20 cellular contexts compared by ENCODE assay signal in genomic region chr2:114009125-114009923, GRCh38.
DNase-seq lines count a peak whose midpoint lies in the region; ATAC-seq, FAIRE-seq and TF ChIP-seq lines count a peak whose summit lies in the region.
"Had no signal": no experiment of that assay in that cellular context is flagged by ENCODE, and none has a peak within 500 bp of the region (broad histone marks: within the 10 kb centered on the region; RNA-seq: fewer than 3 reads in every experiment).

No MANE protein-coding gene starts in this region.

- H3K4me1 ChIP-seq in HepG2 (ENCODE audit: insufficient read depth, low read length) (peaks cover 57% of the 10 kb centered on the region), right lobe of liver (no peaks in the 10 kb centered on the region)
- H3K4me1 ChIP-seq: HAP-1 had no signal

- no peak for FAIRE-seq in HepG2 (lab: Jason Lieb, UNC)
- FAIRE-seq: A204.1, G401.6, GM12892, H54 had no signal

- ATAC-seq in HepG2 (no peak), right lobe of liver (no peak), sciatic nerve (peak; percentile 91), HG02870 (IDR thresholded peaks at IDR 0.05; ENCODE audit: unreplicated experiment) (no peak)

- H3K9me3 ChIP-seq in HepG2 (ENCODE audit: low read length): no peaks in the 10 kb centered on the region
- no peaks in the 10 kb centered on the region for H3K9me3 ChIP-seq in right lobe of liver
- H3K9me3 ChIP-seq in WERI-Rb-1 (ENCODE audit: severe bottlenecking): no peaks in the 10 kb centered on the region
- H3K9me3 ChIP-seq: HAP-1 had no signal

- H3K36me3 ChIP-seq in HepG2 (replicated peaks in 1 of 2; ENCODE audit: control insufficient read depth in 1 of 2, insufficient read depth in 2 of 2, low read length in 2 of 2): no peaks in the 10 kb centered on the region
- H3K36me3 ChIP-seq in right lobe of liver: no peaks in the 10 kb centered on the region
- no peaks in the 10 kb centered on the region for H3K36me3 ChIP-seq in WERI-Rb-1
- H3K36me3 ChIP-seq: HAP-1 had no signal

- CTCF ChIA-PET in HepG2 (lab: Yijun Ruan, JAX; ENCODE audit: low intra/inter-chr PET ratio, low total read pairs): no interaction called here

- no peak for TF ChIP-seq CTCF in HepG2 (CRISPR knock-in tag; IDR thresholded peaks at IDR 0.05)
- TF ChIP-seq CTCF in right lobe of liver (IDR thresholded peaks at IDR 0.05): no peak
- no peak for TF ChIP-seq CTCF in WERI-Rb-1 (IDR thresholded peaks at IDR 0.05; ENCODE audit: low read depth, low read length)

- H2AFZ ChIP-seq in HepG2 (ENCODE audit: low read length): no peak overlapping the region

- H3K27ac ChIP-seq in HepG2 (ENCODE audit: extremely low read length, insufficient read depth, low read length) (no peak overlapping the region), right lobe of liver (no peak overlapping the region), WERI-Rb-1 (peak overlapping the region; percentile 60), substantia nigra (ENCODE audit: low read depth, low read length, poor library complexity, severe bottlenecking) (no peak overlapping the region)
- H3K27ac ChIP-seq: 22Rv1 had no signal

- no peak for TF ChIP-seq POLR2A in HepG2 (IDR thresholded peaks at IDR 0.05; ENCODE audit: insufficient read depth in 1 of 2, low read depth in 2 of 2, low read length in 2 of 2)
- TF ChIP-seq POLR2A in right lobe of liver (IDR thresholded peaks at IDR 0.05): no peak

- no peak for TF ChIP-seq RAD21 in HepG2 (CRISPR knock-in tag; IDR thresholded peaks at IDR 0.05)

- H3K9ac ChIP-seq in HepG2 (ENCODE audit: insufficient read depth, low read depth, low read length): no peak overlapping the region

- no peak overlapping the region for H3K4me2 ChIP-seq in HepG2 (ENCODE audit: low read depth, low read length)

- no peaks in the 10 kb centered on the region for H3K27me3 ChIP-seq in HepG2 (ENCODE audit: control insufficient read depth in 1 of 2, insufficient read depth in 2 of 2, low read length in 2 of 2)
- no peaks in the 10 kb centered on the region for H3K27me3 ChIP-seq in right lobe of liver
- no peaks in the 10 kb centered on the region for H3K27me3 ChIP-seq in WERI-Rb-1 (ENCODE audit: insufficient read depth, low read depth, severe bottlenecking)

- in situ Hi-C loops in HepG2 (cut with HindIII; ENCODE audit: extremely low pct_ligation_motif_present, low pct_unique_long_range_greater_than_20kb) (no loop called here), ACHN (cut with HindIII; ENCODE audit: low pct_ligation_motif_present, low pct_unique_long_range_greater_than_20kb, low sequenced_read_pairs) (no loop called here)

- no peaks in the 10 kb centered on the region for H4K20me1 ChIP-seq in HepG2 (ENCODE audit: insufficient read depth, low read length)

- 84% methylated on average over 7 of the region's 7 CpGs for WGBS in HepG2 (ENCODE audit: low lambda C conversion rate)
- 74% methylated on average over 7 of the region's 7 CpGs for WGBS in right lobe of liver (ENCODE audit: insufficient coverage, low coverage, low lambda C conversion rate, missing lambda C conversion rate)

- H3K79me2 ChIP-seq in HepG2 (ENCODE audit: insufficient read depth, low read length): no peaks in the 10 kb centered on the region

- H3K4me3 ChIP-seq in HepG2 (replicated peaks in 1 of 3; ENCODE audit: insufficient read depth in 1 of 3, low read depth in 2 of 3, low read length in 3 of 3): no peak overlapping the region
- no peak overlapping the region for H3K4me3 ChIP-seq in right lobe of liver
- H3K4me3 ChIP-seq in WERI-Rb-1 (ENCODE audit: low read depth, low read length): no peak overlapping the region
- H3K4me3 ChIP-seq: HAP-1 had no signal

- no TSS peak for BruUV-seq in HepG2 (replicated peaks; lab: Mats Ljungman, UMichigan)

- POLR2A ChIA-PET in HepG2 (lab: Yijun Ruan, JAX): interaction anchor here (0.8 kb wide), 1 partner anchor 31 kb away, joined by 3 read pairs; no protein-coding TSS in a partner anchor

- intact Hi-C loops in HepG2 (cut with micrococcal nuclease; ENCODE audit: unreplicated experiment): no loop called here
- intact Hi-C loops in right lobe of liver (cut with DNase I): no loop called here
- intact Hi-C loops in sciatic nerve (cut with DNase I): no loop called here

- DNase-seq in HepG2 (ENCODE audit: low spot score) (no peak), right lobe of liver (no peak), WERI-Rb-1 (no peak), sciatic nerve (ENCODE audit: low spot score) (no peak), substantia nigra (lab: John Stamatoyannopoulos, UW) (no peak), hippocampal formation (lab: John Stamatoyannopoulos, UW) (no peak), ACHN (no peak)
- DNase-seq: C1 segment of cervical spinal cord; CD4-positive, alpha-beta memory T cell; COR-L47; DMS153; DND-41; GOT3 had no signal

- TF ChIP-seq EP300 in HepG2 (IDR thresholded peaks at IDR 0.05; ENCODE audit: low read depth in 2 of 2, low read length in 2 of 2): no peak
- TF ChIP-seq EP300 in HepG2 (CRISPR knock-in tag; IDR thresholded peaks at IDR 0.05; ENCODE audit: borderline replicate concordance): no peak

TF ChIP-seq in HepG2, 621 proteins besides CTCF, POLR2A, EP300 and RAD21:
- TF ChIP-seq DR1 (CRISPR knock-in tag; IDR thresholded peaks at IDR 0.05): no peak
- no peak for TF ChIP-seq HMG20A (CRISPR knock-in tag; IDR thresholded peaks at IDR 0.05; ENCODE audit: borderline replicate concordance)
- TF ChIP-seq MAFF (IDR thresholded peaks at IDR 0.05; ENCODE audit: low read depth, low read length): peak; percentile 64; the same call in 1 of the 2 replicates
- no peak for TF ChIP-seq RFX1 (IDR thresholded peaks at IDR 0.05)
- TF ChIP-seq ZNF597 (CRISPR knock-in tag; IDR thresholded peaks at IDR 0.05): no peak
- no peak for TF ChIP-seq PRDM4 (CRISPR knock-in tag; IDR thresholded peaks at IDR 0.05; ENCODE audit: borderline replicate concordance)
- TF ChIP-seq ZNF256 (CRISPR knock-in tag; conservative IDR thresholded peaks at IDR 0.05): no peak
- no peak for TF ChIP-seq TEAD3 (CRISPR knock-in tag; optimal IDR thresholded peaks at IDR 0.05; ENCODE audit: borderline replicate concordance)
- no peak for TF ChIP-seq SOX13 (IDR thresholded peaks at IDR 0.05)
- TF ChIP-seq SOX13 (CRISPR knock-in tag; conservative IDR thresholded peaks at IDR 0.05 in 1 of 2, IDR thresholded peaks at IDR 0.05 in 1 of 2): no peak
- no peak for TF ChIP-seq RBAK (CRISPR knock-in tag; IDR thresholded peaks at IDR 0.05)
- TF ChIP-seq SP2 (CRISPR knock-in tag; IDR thresholded peaks at IDR 0.05): no peak
- TF ChIP-seq TP53 (CRISPR knock-in tag; conservative IDR thresholded peaks at IDR 0.05): no peak
- TF ChIP-seq PBX2 (CRISPR knock-in tag; IDR thresholded peaks at IDR 0.05): 0 out of 2 replicates have a peak, but pooled peaks have one; percentile 26
- TF ChIP-seq ZNF143 (CRISPR knock-in tag; IDR thresholded peaks at IDR 0.05): no peak
- TF ChIP-seq IRF9 (CRISPR knock-in tag; IDR thresholded peaks at IDR 0.05; ENCODE audit: borderline replicate concordance): no peak
- peak; percentile 47 to 74; a peak in 3 of 4 replicates for TF ChIP-seq MAFK (conservative IDR thresholded peaks at IDR 0.05 in 1 of 2, IDR thresholded peaks at IDR 0.05 in 1 of 2; ENCODE audit: low read length in 2 of 2)
